Comparison of ENCODE assay signal across 1 cellular context in the genomic region with DNA sequence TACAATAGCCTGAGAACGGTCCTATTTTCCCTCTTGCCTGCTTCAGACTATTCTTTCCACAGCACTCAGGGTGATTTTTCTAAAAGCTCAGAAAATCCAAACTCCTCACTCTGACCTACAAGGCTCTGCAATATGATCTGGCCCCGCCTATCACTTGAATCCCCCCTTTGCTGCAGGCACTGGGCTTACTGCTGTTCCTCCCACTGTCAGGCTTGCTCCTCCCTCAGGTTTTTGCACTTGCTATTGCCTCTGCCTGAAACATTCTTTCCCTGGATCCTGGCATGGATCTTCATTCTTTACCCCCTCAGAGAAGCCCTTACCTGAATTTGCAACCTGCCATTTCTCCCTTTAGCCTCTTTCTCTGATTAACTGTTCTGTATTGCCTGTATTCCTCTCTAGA.
TF ChIP-seq lines count a peak whose summit lies in the region.

No MANE protein-coding gene starts in this region.

TF ChIP-seq in GM23338, 12 proteins besides CTCF, POLR2A, EP300 and RAD21 (continued from another document):
- TF ChIP-seq, protein P1, sequence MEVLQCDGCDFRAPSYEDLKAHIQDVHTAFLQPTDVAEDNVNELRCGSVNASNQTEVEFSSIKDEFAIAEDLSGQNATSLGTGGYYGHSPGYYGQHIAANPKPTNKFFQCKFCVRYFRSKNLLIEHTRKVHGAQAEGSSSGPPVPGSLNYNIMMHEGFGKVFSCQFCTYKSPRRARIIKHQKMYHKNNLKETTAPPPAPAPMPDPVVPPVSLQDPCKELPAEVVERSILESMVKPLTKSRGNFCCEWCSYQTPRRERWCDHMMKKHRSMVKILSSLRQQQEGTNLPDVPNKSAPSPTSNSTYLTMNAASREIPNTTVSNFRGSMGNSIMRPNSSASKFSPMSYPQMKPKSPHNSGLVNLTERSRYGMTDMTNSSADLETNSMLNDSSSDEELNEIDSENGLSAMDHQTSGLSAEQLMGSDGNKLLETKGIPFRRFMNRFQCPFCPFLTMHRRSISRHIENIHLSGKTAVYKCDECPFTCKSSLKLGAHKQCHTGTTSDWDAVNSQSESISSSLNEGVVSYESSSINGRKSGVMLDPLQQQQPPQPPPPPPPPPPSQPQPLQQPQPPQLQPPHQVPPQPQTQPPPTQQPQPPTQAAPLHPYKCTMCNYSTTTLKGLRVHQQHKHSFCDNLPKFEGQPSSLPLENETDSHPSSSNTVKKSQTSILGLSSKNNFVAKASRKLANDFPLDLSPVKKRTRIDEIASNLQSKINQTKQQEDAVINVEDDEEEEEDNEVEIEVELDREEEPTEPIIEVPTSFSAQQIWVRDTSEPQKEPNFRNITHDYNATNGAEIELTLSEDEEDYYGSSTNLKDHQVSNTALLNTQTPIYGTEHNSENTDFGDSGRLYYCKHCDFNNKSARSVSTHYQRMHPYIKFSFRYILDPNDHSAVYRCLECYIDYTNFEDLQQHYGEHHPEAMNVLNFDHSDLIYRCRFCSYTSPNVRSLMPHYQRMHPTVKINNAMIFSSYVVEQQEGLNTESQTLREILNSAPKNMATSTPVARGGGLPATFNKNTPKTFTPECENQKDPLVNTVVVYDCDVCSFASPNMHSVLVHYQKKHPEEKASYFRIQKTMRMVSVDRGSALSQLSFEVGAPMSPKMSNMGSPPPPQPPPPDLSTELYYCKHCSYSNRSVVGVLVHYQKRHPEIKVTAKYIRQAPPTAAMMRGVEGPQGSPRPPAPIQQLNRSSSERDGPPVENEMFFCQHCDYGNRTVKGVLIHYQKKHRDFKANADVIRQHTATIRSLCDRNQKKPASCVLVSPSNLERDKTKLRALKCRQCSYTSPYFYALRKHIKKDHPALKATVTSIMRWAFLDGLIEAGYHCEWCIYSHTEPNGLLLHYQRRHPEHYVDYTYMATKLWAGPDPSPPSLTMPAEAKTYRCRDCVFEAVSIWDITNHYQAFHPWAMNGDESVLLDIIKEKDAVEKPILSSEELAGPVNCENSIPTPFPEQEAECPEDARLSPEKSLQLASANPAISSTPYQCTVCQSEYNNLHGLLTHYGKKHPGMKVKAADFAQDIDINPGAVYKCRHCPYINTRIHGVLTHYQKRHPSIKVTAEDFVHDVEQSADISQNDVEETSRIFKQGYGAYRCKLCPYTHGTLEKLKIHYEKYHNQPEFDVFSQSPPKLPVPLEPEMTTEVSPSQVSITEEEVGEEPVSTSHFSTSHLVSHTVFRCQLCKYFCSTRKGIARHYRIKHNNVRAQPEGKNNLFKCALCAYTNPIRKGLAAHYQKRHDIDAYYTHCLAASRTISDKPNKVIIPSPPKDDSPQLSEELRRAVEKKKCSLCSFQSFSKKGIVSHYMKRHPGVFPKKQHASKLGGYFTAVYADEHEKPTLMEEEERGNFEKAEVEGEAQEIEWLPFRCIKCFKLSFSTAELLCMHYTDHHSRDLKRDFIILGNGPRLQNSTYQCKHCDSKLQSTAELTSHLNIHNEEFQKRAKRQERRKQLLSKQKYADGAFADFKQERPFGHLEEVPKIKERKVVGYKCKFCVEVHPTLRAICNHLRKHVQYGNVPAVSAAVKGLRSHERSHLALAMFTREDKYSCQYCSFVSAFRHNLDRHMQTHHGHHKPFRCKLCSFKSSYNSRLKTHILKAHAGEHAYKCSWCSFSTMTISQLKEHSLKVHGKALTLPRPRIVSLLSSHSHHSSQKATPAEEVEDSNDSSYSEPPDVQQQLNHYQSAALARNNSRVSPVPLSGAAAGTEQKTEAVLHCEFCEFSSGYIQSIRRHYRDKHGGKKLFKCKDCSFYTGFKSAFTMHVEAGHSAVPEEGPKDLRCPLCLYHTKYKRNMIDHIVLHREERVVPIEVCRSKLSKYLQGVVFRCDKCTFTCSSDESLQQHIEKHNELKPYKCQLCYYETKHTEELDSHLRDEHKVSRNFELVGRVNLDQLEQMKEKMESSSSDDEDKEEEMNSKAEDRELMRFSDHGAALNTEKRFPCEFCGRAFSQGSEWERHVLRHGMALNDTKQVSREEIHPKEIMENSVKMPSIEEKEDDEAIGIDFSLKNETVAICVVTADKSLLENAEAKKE (CRISPR knock-in tag; IDR thresholded peaks at IDR 0.05) = no peak
- TF ChIP-seq STAT1 (IDR thresholded peaks at IDR 0.05; ENCODE audit: unreplicated experiment) = no peak
- no peak for TF ChIP-seq EZH2 (IDR thresholded peaks at IDR 0.05; ENCODE audit: low read depth, unreplicated experiment)
- no peak for TF ChIP-seq EZH2phosphoT487 (IDR thresholded peaks at IDR 0.05; ENCODE audit: unreplicated experiment)
- TF ChIP-seq POLR2AphosphoS5 (IDR thresholded peaks at IDR 0.05; ENCODE audit: low read depth) = no peak
